9 cellular contexts compared by ENCODE assay signal in the genomic region with DNA sequence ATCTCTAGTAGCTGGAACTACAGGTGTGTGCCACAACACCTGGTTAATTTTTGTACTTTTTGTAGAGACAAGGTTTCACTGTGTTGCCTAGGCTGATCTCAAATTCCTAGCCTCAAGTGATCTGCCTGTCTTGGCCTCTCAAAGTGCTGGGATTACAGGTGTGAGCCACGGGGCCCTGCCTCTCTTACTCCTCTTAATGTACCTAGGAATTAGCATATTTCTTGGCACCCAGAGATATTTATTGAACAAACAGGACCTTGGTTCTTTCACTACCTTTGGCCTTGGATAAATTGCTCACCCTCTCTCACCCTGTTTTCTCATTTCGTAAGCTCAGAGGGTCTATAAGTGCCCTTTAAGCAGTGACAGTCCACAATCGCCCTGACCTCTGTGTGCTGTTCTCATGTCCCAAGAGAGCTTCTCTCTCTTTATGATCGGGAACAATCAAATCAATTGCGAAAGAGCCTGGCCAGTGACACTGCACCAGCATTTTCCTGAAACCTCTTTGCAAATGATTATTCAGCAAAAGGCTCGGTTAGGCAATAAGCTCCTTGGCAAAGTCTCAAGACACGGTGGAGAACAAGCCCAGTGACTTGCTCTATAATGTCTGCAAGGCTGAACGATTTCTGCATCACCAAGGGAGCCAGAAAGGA.
A peak's percentile ranks its signal among the peaks of the same experiment; 100 is the strongest.
DNase-seq lines count a peak whose midpoint lies in the region; ATAC-seq and TF ChIP-seq lines count a peak whose summit lies in the region.
"Had no signal": no experiment of that assay in that cellular context is flagged by ENCODE, and none has a peak within 500 bp of the region (broad histone marks: within the 10 kb centered on the region; RNA-seq: fewer than 3 reads in every experiment).

No MANE protein-coding gene starts in this region.

- peaks cover 14 to 20% of the 10 kb centered on the region in 2 donors for H3K36me3 Mint-ChIP-seq in activated naive CD4-positive, alpha-beta T cell treated with anti-CD3 and anti-CD28 coated beads, Interleukin-2, amount 50 U/mL, for 72 hours

- no peaks in the 10 kb centered on the region for H3K9me3 Mint-ChIP-seq in activated naive CD4-positive, alpha-beta T cell treated with anti-CD3 and anti-CD28 coated beads, Interleukin-2, amount 50 U/mL, for 72 hours
- H3K9me3 Mint-ChIP-seq: H9 had no signal

- 28 to 30% methylated on average over 8 of the region's 8 CpGs for WGBS in lung, 2 donors
- 41 to 53% methylated on average over 8 of the region's 8 CpGs for WGBS in aorta, 2 donors

- H3K36me3 ChIP-seq in lung (ENCODE audit: control insufficient read depth in 2 of 2, insufficient read depth in 2 of 2, low read length in 2 of 2) = peaks cover 0 to 4% of the 10 kb centered on the region in 2 donors
- no peaks in the 10 kb centered on the region for H3K36me3 ChIP-seq in aorta (ENCODE audit: control insufficient read depth in 1 of 2, insufficient read depth in 2 of 2, low read length in 1 of 2)

- DNase-seq in activated naive CD4-positive, alpha-beta T cell treated with anti-CD3 and anti-CD28 coated beads, Interleukin-2, amount 50 U/mL, for 72 hours (ENCODE audit: low spot score in 2 of 2) = no peak
- no peak for DNase-seq in activated naive CD4-positive, alpha-beta T cell treated with anti-CD3 and anti-CD28 coated beads, Interleukin-2, amount 50 U/mL, for 16 hours
- peak in 4 of 61 donors; percentile 8 to 13 (median 10) for DNase-seq in caudate nucleus (lab: John Stamatoyannopoulos, UW)
- peak; percentile 83 for DNase-seq in lung (ENCODE audit: low spot score)
- peak; percentile 38 to 68 for DNase-seq in aorta
- DNase-seq in DMS153 (lab: John Stamatoyannopoulos, UW) = no peak
- no peak for DNase-seq in NCI-H1694 treated with DMSO at 0.1 percent for 48 hours (lab: John Stamatoyannopoulos, UW)
- DNase-seq: H9 had no signal

- intact Hi-C loops in aorta (cut with DNase I) = loop anchor here (2.0 to 10.0 kb wide), 3 partner anchors 221 to 684 kb away; no protein-coding TSS in a partner anchor

- no peak for TF ChIP-seq CTCF in lung (IDR thresholded peaks at IDR 0.05; ENCODE audit: control extremely low read depth, extremely low read depth)

- no peaks in the 10 kb centered on the region for H3K4me1 ChIP-seq in lung (ENCODE audit: control insufficient read depth in 2 of 2, insufficient read depth in 2 of 2, low read length in 2 of 2)
- H3K4me1 ChIP-seq in aorta (ENCODE audit: control insufficient read depth in 1 of 2, insufficient read depth in 2 of 2, low read length in 2 of 2) = no peaks in the 10 kb centered on the region

- peak overlapping the region; percentile 62 to 88 for H3K27ac Mint-ChIP-seq in activated naive CD4-positive, alpha-beta T cell treated with anti-CD3 and anti-CD28 coated beads, Interleukin-2, amount 50 U/mL, for 72 hours

- ATAC-seq in activated naive CD4-positive, alpha-beta T cell treated with anti-CD3 and anti-CD28 coated beads, Interleukin-2, amount 50 U/mL, for 72 hours = no peak
- ATAC-seq in lung (ENCODE audit: insufficient read depth, low FRiP score) = peak; percentile 87
- peak; percentile 76 for ATAC-seq in aorta (ENCODE audit: low FRiP score)
- ATAC-seq in HG03565 (IDR thresholded peaks at IDR 0.05; ENCODE audit: unreplicated experiment) = no peak

- H3K9me3 ChIP-seq in lung (ENCODE audit: control insufficient read depth in 2 of 2, insufficient read depth in 1 of 2, low read length in 1 of 2) (peaks cover 0 to 2% of the 10 kb centered on the region in 2 donors), aorta (ENCODE audit: control insufficient read depth, low read length) (peaks cover 2% of the 10 kb centered on the region)

- no peaks in the 10 kb centered on the region for H3K27me3 ChIP-seq in lung (ENCODE audit: control insufficient read depth, insufficient read depth)
- no peaks in the 10 kb centered on the region for H3K27me3 ChIP-seq in aorta (ENCODE audit: control insufficient read depth in 1 of 2, insufficient read depth in 2 of 2, low read length in 1 of 2)

- no peak overlapping the region for H3K4me3 ChIP-seq in lung
- H3K4me3 ChIP-seq in aorta (ENCODE audit: low read length in 2 of 2) = no peak overlapping the region

- peak overlapping the region; percentile 47 for H3K27ac ChIP-seq in caudate nucleus (ENCODE audit: low read depth, low read length)
- peak overlapping the region in 1 of 2 donors; percentile 66 for H3K27ac ChIP-seq in lung (ENCODE audit: low read depth in 1 of 2, low read length in 1 of 2)
- no peak overlapping the region for H3K27ac ChIP-seq in aorta (ENCODE audit: low read depth in 1 of 2, low read length in 2 of 2)

Comparison
In these comparisons a context has a peak if more than half of its experiments do, and no peak if none do; other contexts are left out.
1. ATAC-seq: peak in lung (single experiment) and aorta (single experiment); none in activated naive CD4-positive, alpha-beta T cell treated with anti-CD3 and anti-CD28 coated beads, Interleukin-2, amount 50 U/mL, for 72 hours (0 of 2) and HG03565 (single experiment).
2. DNase-seq: peak in lung (single experiment) and aorta (2 of 2); none in activated naive CD4-positive, alpha-beta T cell treated with anti-CD3 and anti-CD28 coated beads, Interleukin-2, amount 50 U/mL, for 72 hours (0 of 2), activated naive CD4-positive, alpha-beta T cell treated with anti-CD3 and anti-CD28 coated beads, Interleukin-2, amount 50 U/mL, for 16 hours (single experiment), DMS153 (single experiment) and NCI-H1694 treated with DMSO at 0.1 percent for 48 hours (single experiment).